1 cellular context compared by ENCODE assay signal in the genomic region with DNA sequence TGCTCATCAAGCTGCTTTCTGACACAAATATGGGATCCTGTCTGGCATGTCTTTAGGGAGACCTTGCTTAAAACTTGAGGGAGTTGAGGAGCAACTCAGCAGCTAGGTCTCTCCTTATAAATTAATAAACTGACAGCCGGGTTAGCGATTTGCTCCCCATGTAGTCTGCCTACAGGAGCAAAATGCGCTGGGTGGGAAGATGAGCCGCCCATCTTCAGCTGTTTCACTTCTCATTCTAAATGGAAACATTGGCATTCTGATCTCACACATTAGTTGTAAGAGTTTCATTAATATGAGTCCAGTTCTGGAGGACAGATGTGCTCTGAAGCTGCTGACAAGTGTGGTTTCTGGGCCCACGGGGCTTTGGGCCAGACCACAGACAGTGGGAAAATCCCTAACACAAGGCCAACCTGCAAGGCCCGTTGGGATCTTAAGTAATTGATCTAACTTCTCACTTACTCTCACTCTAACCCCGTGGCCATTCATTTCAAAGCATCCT.
TF ChIP-seq lines count a peak whose summit lies in the region.

No MANE protein-coding gene starts in this region.

TF ChIP-seq in GM12878, 131 proteins besides CTCF, POLR2A, EP300 and RAD21 (continued from another document and continues in another):
- no peak for TF ChIP-seq MEF2A (IDR thresholded peaks at IDR 0.05; ENCODE audit: insufficient read depth, low read depth, low read length)
- peak; percentile 93 for TF ChIP-seq DPF2 (IDR thresholded peaks at IDR 0.05)
- TF ChIP-seq, protein P1, sequence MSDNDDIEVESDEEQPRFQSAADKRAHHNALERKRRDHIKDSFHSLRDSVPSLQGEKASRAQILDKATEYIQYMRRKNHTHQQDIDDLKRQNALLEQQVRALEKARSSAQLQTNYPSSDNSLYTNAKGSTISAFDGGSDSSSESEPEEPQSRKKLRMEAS (IDR thresholded peaks at IDR 0.05; ENCODE audit: low read depth, low read length) = no peak
- no peak for TF ChIP-seq FOS (IDR thresholded peaks at IDR 0.05; ENCODE audit: borderline replicate concordance, extremely low read depth, insufficient read length)
- no peak for TF ChIP-seq EZH2 (IDR thresholded peaks at IDR 0.05; ENCODE audit: borderline replicate concordance, control insufficient read depth, low read depth, low read length)
- TF ChIP-seq, protein P2, sequence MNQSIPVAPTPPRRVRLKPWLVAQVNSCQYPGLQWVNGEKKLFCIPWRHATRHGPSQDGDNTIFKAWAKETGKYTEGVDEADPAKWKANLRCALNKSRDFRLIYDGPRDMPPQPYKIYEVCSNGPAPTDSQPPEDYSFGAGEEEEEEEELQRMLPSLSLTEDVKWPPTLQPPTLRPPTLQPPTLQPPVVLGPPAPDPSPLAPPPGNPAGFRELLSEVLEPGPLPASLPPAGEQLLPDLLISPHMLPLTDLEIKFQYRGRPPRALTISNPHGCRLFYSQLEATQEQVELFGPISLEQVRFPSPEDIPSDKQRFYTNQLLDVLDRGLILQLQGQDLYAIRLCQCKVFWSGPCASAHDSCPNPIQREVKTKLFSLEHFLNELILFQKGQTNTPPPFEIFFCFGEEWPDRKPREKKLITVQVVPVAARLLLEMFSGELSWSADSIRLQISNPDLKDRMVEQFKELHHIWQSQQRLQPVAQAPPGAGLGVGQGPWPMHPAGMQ (IDR thresholded peaks at IDR 0.05; ENCODE audit: borderline replicate concordance) = no peak
- TF ChIP-seq EED (IDR thresholded peaks at IDR 0.05; ENCODE audit: low read depth) = peak; percentile 67
- TF ChIP-seq TCF7 (IDR thresholded peaks at IDR 0.05; ENCODE audit: borderline replicate concordance) = no peak
- TF ChIP-seq PAX5 (IDR thresholded peaks at IDR 0.05; ENCODE audit: borderline replicate concordance, low read depth, low read length) = no peak; the same call in 1 of the 2 replicates
- TF ChIP-seq NR2C2 (IDR thresholded peaks at IDR 0.05; ENCODE audit: borderline replicate concordance, control insufficient read depth, insufficient read length, low read depth) = no peak
- TF ChIP-seq NR2C1 (IDR thresholded peaks at IDR 0.05) = no peak
- no peak for TF ChIP-seq IRF4 (IDR thresholded peaks at IDR 0.05; ENCODE audit: low read depth, low read length)
- TF ChIP-seq BMI1 (IDR thresholded peaks at IDR 0.05; ENCODE audit: borderline replicate concordance) = peak; percentile 63; the same call in 1 of the 2 replicates
- TF ChIP-seq, protein P3, sequence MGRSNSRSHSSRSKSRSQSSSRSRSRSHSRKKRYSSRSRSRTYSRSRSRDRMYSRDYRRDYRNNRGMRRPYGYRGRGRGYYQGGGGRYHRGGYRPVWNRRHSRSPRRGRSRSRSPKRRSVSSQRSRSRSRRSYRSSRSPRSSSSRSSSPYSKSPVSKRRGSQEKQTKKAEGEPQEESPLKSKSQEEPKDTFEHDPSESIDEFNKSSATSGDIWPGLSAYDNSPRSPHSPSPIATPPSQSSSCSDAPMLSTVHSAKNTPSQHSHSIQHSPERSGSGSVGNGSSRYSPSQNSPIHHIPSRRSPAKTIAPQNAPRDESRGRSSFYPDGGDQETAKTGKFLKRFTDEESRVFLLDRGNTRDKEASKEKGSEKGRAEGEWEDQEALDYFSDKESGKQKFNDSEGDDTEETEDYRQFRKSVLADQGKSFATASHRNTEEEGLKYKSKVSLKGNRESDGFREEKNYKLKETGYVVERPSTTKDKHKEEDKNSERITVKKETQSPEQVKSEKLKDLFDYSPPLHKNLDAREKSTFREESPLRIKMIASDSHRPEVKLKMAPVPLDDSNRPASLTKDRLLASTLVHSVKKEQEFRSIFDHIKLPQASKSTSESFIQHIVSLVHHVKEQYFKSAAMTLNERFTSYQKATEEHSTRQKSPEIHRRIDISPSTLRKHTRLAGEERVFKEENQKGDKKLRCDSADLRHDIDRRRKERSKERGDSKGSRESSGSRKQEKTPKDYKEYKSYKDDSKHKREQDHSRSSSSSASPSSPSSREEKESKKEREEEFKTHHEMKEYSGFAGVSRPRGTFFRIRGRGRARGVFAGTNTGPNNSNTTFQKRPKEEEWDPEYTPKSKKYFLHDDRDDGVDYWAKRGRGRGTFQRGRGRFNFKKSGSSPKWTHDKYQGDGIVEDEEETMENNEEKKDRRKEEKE (IDR thresholded peaks at IDR 0.05) = no peak
- no peak for TF ChIP-seq CBX5 (IDR thresholded peaks at IDR 0.05; ENCODE audit: low read depth)
- no peak for TF ChIP-seq GABPA (IDR thresholded peaks at IDR 0.05; ENCODE audit: low read depth)
- no peak for TF ChIP-seq ETV6 (conservative IDR thresholded peaks at IDR 0.05 in 1 of 2, IDR thresholded peaks at IDR 0.05 in 1 of 2; ENCODE audit: borderline replicate concordance in 1 of 2, low read depth in 1 of 2)
- no peak for TF ChIP-seq NFYA (IDR thresholded peaks at IDR 0.05; ENCODE audit: borderline replicate concordance, low read depth, low read length)
- TF ChIP-seq HDAC6 (IDR thresholded peaks at IDR 0.05; ENCODE audit: unreplicated experiment) = no peak
- peak; percentile 95 for TF ChIP-seq RUNX3 (IDR thresholded peaks at IDR 0.05; ENCODE audit: low read length)
- TF ChIP-seq ZBED1 (IDR thresholded peaks at IDR 0.05; ENCODE audit: borderline replicate concordance) = no peak; the same call in 1 of the 2 replicates
- no peak for TF ChIP-seq RB1 (IDR thresholded peaks at IDR 0.05; ENCODE audit: borderline replicate concordance)
- TF ChIP-seq, protein P4, sequence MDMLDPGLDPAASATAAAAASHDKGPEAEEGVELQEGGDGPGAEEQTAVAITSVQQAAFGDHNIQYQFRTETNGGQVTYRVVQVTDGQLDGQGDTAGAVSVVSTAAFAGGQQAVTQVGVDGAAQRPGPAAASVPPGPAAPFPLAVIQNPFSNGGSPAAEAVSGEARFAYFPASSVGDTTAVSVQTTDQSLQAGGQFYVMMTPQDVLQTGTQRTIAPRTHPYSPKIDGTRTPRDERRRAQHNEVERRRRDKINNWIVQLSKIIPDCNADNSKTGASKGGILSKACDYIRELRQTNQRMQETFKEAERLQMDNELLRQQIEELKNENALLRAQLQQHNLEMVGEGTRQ (IDR thresholded peaks at IDR 0.05; ENCODE audit: borderline replicate concordance, low read depth, low read length) = no peak
- TF ChIP-seq YBX1 (IDR thresholded peaks at IDR 0.05) = no peak
- TF ChIP-seq SPI1 (IDR thresholded peaks at IDR 0.05; ENCODE audit: borderline replicate concordance, insufficient read depth, low read depth, low read length) = peak; percentile 76; the same call in 1 of the 2 replicates
- TF ChIP-seq ZNF274 (IDR thresholded peaks at IDR 0.05; ENCODE audit: insufficient read depth, insufficient read length) = no peak
- TF ChIP-seq, protein P5, sequence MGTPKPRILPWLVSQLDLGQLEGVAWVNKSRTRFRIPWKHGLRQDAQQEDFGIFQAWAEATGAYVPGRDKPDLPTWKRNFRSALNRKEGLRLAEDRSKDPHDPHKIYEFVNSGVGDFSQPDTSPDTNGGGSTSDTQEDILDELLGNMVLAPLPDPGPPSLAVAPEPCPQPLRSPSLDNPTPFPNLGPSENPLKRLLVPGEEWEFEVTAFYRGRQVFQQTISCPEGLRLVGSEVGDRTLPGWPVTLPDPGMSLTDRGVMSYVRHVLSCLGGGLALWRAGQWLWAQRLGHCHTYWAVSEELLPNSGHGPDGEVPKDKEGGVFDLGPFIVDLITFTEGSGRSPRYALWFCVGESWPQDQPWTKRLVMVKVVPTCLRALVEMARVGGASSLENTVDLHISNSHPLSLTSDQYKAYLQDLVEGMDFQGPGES (IDR thresholded peaks at IDR 0.05) = no peak
- TF ChIP-seq, protein P6, sequence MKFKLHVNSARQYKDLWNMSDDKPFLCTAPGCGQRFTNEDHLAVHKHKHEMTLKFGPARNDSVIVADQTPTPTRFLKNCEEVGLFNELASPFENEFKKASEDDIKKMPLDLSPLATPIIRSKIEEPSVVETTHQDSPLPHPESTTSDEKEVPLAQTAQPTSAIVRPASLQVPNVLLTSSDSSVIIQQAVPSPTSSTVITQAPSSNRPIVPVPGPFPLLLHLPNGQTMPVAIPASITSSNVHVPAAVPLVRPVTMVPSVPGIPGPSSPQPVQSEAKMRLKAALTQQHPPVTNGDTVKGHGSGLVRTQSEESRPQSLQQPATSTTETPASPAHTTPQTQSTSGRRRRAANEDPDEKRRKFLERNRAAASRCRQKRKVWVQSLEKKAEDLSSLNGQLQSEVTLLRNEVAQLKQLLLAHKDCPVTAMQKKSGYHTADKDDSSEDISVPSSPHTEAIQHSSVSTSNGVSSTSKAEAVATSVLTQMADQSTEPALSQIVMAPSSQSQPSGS (IDR thresholded peaks at IDR 0.05; ENCODE audit: low read length) = peak; percentile 81
- TF ChIP-seq CHD4 (IDR thresholded peaks at IDR 0.05) = no peak
- no peak for TF ChIP-seq ZNF24 (IDR thresholded peaks at IDR 0.05)
- peak; percentile 85 for TF ChIP-seq RELA (IDR thresholded peaks at IDR 0.05; ENCODE audit: borderline replicate concordance, partially characterized antibody)
- TF ChIP-seq RFX5 (IDR thresholded peaks at IDR 0.05; ENCODE audit: low read depth, low read length) = no peak
- TF ChIP-seq CBX3 (IDR thresholded peaks at IDR 0.05; ENCODE audit: borderline replicate concordance, low read depth) = no peak
- TF ChIP-seq CHD2 (IDR thresholded peaks at IDR 0.05; ENCODE audit: borderline replicate concordance, low read depth, low read length) = 0 out of 2 replicates have a peak, but pooled peaks have one; percentile 50
- TF ChIP-seq PAX8 (IDR thresholded peaks at IDR 0.05) = no peak
- peak; percentile 66 for TF ChIP-seq NFIC (IDR thresholded peaks at IDR 0.05; ENCODE audit: low read depth, low read length)
- TF ChIP-seq BHLHE40 (IDR thresholded peaks at IDR 0.05; ENCODE audit: borderline replicate concordance in 1 of 2, low read depth in 2 of 2, low read length in 1 of 2) = peak; percentile 61 to 70
- TF ChIP-seq CREB1 (IDR thresholded peaks at IDR 0.05; ENCODE audit: low read depth) = no peak
- TF ChIP-seq, protein P7, sequence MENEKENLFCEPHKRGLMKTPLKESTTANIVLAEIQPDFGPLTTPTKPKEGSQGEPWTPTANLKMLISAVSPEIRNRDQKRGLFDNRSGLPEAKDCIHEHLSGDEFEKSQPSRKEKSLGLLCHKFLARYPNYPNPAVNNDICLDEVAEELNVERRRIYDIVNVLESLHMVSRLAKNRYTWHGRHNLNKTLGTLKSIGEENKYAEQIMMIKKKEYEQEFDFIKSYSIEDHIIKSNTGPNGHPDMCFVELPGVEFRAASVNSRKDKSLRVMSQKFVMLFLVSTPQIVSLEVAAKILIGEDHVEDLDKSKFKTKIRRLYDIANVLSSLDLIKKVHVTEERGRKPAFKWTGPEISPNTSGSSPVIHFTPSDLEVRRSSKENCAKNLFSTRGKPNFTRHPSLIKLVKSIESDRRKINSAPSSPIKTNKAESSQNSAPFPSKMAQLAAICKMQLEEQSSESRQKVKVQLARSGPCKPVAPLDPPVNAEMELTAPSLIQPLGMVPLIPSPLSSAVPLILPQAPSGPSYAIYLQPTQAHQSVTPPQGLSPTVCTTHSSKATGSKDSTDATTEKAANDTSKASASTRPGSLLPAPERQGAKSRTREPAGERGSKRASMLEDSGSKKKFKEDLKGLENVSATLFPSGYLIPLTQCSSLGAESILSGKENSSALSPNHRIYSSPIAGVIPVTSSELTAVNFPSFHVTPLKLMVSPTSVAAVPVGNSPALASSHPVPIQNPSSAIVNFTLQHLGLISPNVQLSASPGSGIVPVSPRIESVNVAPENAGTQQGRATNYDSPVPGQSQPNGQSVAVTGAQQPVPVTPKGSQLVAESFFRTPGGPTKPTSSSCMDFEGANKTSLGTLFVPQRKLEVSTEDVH (IDR thresholded peaks at IDR 0.05; ENCODE audit: low read depth, partially characterized antibody) = no peak
- TF ChIP-seq POLR2AphosphoS5 (IDR thresholded peaks at IDR 0.05; ENCODE audit: low read length) = peak; percentile 57; the same call in 1 of the 2 replicates
- TF ChIP-seq GATAD2B (conservative IDR thresholded peaks at IDR 0.05; ENCODE audit: low read depth) = peak; percentile 85
- TF ChIP-seq, protein P8, sequence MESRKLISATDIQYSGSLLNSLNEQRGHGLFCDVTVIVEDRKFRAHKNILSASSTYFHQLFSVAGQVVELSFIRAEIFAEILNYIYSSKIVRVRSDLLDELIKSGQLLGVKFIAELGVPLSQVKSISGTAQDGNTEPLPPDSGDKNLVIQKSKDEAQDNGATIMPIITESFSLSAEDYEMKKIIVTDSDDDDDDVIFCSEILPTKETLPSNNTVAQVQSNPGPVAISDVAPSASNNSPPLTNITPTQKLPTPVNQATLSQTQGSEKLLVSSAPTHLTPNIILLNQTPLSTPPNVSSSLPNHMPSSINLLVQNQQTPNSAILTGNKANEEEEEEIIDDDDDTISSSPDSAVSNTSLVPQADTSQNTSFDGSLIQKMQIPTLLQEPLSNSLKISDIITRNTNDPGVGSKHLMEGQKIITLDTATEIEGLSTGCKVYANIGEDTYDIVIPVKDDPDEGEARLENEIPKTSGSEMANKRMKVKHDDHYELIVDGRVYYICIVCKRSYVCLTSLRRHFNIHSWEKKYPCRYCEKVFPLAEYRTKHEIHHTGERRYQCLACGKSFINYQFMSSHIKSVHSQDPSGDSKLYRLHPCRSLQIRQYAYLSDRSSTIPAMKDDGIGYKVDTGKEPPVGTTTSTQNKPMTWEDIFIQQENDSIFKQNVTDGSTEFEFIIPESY (IDR thresholded peaks at IDR 0.05) = no peak
- peak; percentile 59 for TF ChIP-seq SMAD1 (IDR thresholded peaks at IDR 0.05; ENCODE audit: low read depth, partially characterized antibody)
- no peak for TF ChIP-seq SRF (IDR thresholded peaks at IDR 0.05; ENCODE audit: low read depth in 2 of 2, low read length in 2 of 2)
- TF ChIP-seq PML (IDR thresholded peaks at IDR 0.05; ENCODE audit: low read length) = no peak
- peak; percentile 56 for TF ChIP-seq RAD51 (IDR thresholded peaks at IDR 0.05)
- no peak for TF ChIP-seq RBBP5 (conservative IDR thresholded peaks at IDR 0.05)
- no peak for TF ChIP-seq TCF3 (IDR thresholded peaks at IDR 0.05; ENCODE audit: borderline replicate concordance, insufficient read depth, low read depth, low read length)
- no peak for TF ChIP-seq MYC (IDR thresholded peaks at IDR 0.05; ENCODE audit: insufficient read depth, insufficient read length, insufficient replicate concordance, low read length, severe bottlenecking)
- TF ChIP-seq NRF1 (conservative IDR thresholded peaks at IDR 0.05; ENCODE audit: low read depth, low read length) = no peak
- TF ChIP-seq IKZF2 (IDR thresholded peaks at IDR 0.05) = peak; percentile 96 to 97
- peak; percentile 97 for TF ChIP-seq IKZF1 (conservative IDR thresholded peaks at IDR 0.05)
- TF ChIP-seq RCOR1 (conservative IDR thresholded peaks at IDR 0.05; ENCODE audit: low read depth, low read length) = no peak
- no peak for TF ChIP-seq JUND (IDR thresholded peaks at IDR 0.05; ENCODE audit: low read depth, low read length)
- no peak for TF ChIP-seq SMARCA5 (IDR thresholded peaks at IDR 0.05)
- no peak for TF ChIP-seq HDGF (IDR thresholded peaks at IDR 0.05)
- peak; percentile 82; the same call in 1 of the 2 replicates for TF ChIP-seq BACH1 (IDR thresholded peaks at IDR 0.05; ENCODE audit: borderline replicate concordance)
- no peak for TF ChIP-seq SUZ12 (IDR thresholded peaks at IDR 0.05; ENCODE audit: unreplicated experiment)
